9 cellular contexts compared by ENCODE assay signal in the genomic region with DNA sequence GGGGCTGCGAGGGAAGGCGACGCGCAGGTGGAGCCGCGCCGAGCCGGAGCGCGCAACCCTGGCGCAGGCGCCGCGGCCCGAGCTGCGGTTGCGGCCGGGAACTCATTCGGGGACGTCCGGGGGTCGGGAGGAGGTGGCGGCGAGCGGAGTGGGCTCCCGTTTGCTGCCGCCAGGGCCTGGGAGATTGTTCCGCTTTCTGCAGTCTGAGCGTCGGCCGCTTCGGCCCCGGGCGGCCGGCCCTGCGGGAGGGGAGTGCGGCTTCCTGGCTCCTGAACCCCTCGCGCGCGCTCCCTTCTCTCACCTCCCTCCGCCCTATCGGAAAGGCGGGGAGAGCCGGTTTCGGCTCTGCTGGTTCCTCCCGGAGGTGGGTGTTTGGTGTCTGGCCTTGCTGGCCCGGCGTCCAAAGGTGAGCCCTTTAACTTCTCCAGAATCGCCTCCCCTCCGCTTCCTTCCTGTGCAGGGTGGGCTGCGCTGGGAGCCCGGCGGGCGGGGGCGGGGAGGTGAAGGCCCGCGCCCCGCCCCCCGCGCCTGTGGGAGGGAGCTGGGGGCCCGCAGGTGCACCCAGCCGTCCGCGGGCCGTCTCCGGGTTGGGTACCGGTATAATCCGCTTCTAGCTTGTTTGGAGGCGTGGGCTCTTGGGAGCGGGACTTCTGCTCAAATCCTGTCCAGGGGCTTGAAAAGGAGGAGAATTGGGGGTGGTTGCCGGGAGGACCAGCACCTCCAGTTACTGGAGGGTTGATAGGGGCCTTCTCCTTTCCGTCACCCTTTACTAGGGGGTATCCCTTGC. TPM values are rescaled to one million over a fixed set of nuclear protein-coding genes. Genes with fewer than 3 reads are reported as not detected.
A peak's percentile ranks its signal among the peaks of the same experiment; 100 is the strongest.
DNase-seq lines count a peak whose midpoint lies in the region; ATAC-seq, FAIRE-seq and TF ChIP-seq lines count a peak whose summit lies in the region.
"Had no signal": no experiment of that assay in that cellular context is flagged by ENCODE, and none has a peak within 500 bp of the region (broad histone marks: within the 10 kb centered on the region; RNA-seq: fewer than 3 reads in every experiment).

No MANE protein-coding gene starts in this region.

- H3K14ac ChIP-seq in trophoblast cell (ENCODE audit: low read length), result peak overlapping the region; percentile 90

- no peaks in the 10 kb centered on the region for H3K36me3 ChIP-seq in trophoblast cell (ENCODE audit: control insufficient read depth in 1 of 2, insufficient read depth in 2 of 2, low read length in 2 of 2)

- peak overlapping the region; percentile 81 for H2BK5ac ChIP-seq in trophoblast cell (ENCODE audit: low read depth, low read length, poor library complexity)

- H3K4me2 ChIP-seq in trophoblast cell (ENCODE audit: low read length), result peak overlapping the region; percentile 78

- H3K9me3 ChIP-seq in trophoblast cell (ENCODE audit: insufficient read depth, low read depth, low read length), result no peaks in the 10 kb centered on the region

- peak overlapping the region; percentile 27 for H2BK12ac ChIP-seq in trophoblast cell (ENCODE audit: low read length)

- H3K27ac Mint-ChIP-seq in glutamatergic neuron (ENCODE audit: unreplicated experiment), result peak overlapping the region; percentile 80

- peak overlapping the region; percentile 95 for H2AFZ ChIP-seq in trophoblast cell (ENCODE audit: insufficient read depth, low read length, poor library complexity)

- peaks cover 4 to 8% of the 10 kb centered on the region in 2 experiments for H3K4me1 ChIP-seq in trophoblast cell (ENCODE audit: control insufficient read depth in 1 of 2, insufficient read depth in 2 of 2, low read length in 2 of 2)

- H3K4me3 ChIP-seq in trophoblast cell (ENCODE audit: low read depth, low read length), result peak overlapping the region; percentile 95

- H4K8ac ChIP-seq in trophoblast cell (ENCODE audit: low read depth, low read length), result peak overlapping the region; percentile 91

- TF ChIP-seq CTCF in RWPE1 (conservative IDR thresholded peaks at IDR 0.05; ENCODE audit: low read depth) (no peak), glutamatergic neuron (IDR thresholded peaks at IDR 0.05; ENCODE audit: partially characterized antibody, unreplicated experiment) (peak; percentile 37)

- peaks cover 17% of the 10 kb centered on the region for H3K79me2 ChIP-seq in trophoblast cell (ENCODE audit: control insufficient read depth, insufficient read depth, low read length, poor library complexity)

- DNase-seq in DMS53 treated with DMSO at 0.1 percent for 48 hours (lab: John Stamatoyannopoulos, UW; ENCODE audit: unreplicated experiment) (peak; percentile 44), HK-2 (ENCODE audit: unreplicated experiment) (peak; percentile 57), RWPE1 (ENCODE audit: low spot score) (peak; percentile 65), glutamatergic neuron (peak; percentile 68), trophoblast cell (peak; percentile 32 to 66), urothelium cell line (ENCODE audit: low spot score) (peak; percentile 58)
- peak; percentile 83 for DNase-seq in activated effector memory CD4-positive, alpha-beta T cell treated with anti-CD3 and anti-CD28 coated beads, Interleukin-2, amount 50 U/mL, for 16 hours

- peak overlapping the region; percentile 83 for H3K4ac ChIP-seq in trophoblast cell (ENCODE audit: low read depth, low read length)

- CTCF ChIA-PET in RWPE1 (lab: Yijun Ruan, JAX), result interaction anchor here (0.6 kb wide), 1 partner anchor 97 kb away, joined by 3 read pairs; no protein-coding TSS in a partner anchor

- peak overlapping the region; percentile 90 for H4K91ac ChIP-seq in trophoblast cell (ENCODE audit: low read depth, low read length)

- peak overlapping the region; percentile 79 for H4K12ac ChIP-seq in trophoblast cell (ENCODE audit: low read depth, low read length)

- peak overlapping the region; percentile 68 for H2BK120ac ChIP-seq in trophoblast cell (ENCODE audit: insufficient read depth, low read length, poor library complexity)

- no peak overlapping the region for H2AK5ac ChIP-seq in trophoblast cell (ENCODE audit: low read length)

- H3K23ac ChIP-seq in trophoblast cell (ENCODE audit: low read length), result no peak overlapping the region

- no peaks in the 10 kb centered on the region for H3K27me3 ChIP-seq in trophoblast cell (ENCODE audit: insufficient read depth, low read length)

- POLR2A ChIA-PET in RWPE1 (lab: Yijun Ruan, JAX; ENCODE audit: low non-redundant PET), result no interaction called here

- H3K4me1 Mint-ChIP-seq in glutamatergic neuron (ENCODE audit: low read depth, unreplicated experiment), result peaks cover 32% of the 10 kb centered on the region

- peak overlapping the region; percentile 97 for H3K4me3 Mint-ChIP-seq in glutamatergic neuron (ENCODE audit: unreplicated experiment)

- WGBS in trophoblast cell (ENCODE audit: extremely low coverage, insufficient coverage, insufficient read length), result no CpG with 5 or more reads among the region's 73 CpGs

- H3K18ac ChIP-seq in trophoblast cell (ENCODE audit: low read length), result peak overlapping the region; percentile 98

- peak overlapping the region; percentile 90 for H3K9ac ChIP-seq in trophoblast cell (ENCODE audit: low read length)

- peaks cover 6% of the 10 kb centered on the region for H3K27me3 Mint-ChIP-seq in glutamatergic neuron (ENCODE audit: unreplicated experiment)

- peaks cover 13% of the 10 kb centered on the region for H3K79me1 ChIP-seq in trophoblast cell (ENCODE audit: low read length)

- peak; percentile 19 for ATAC-seq in GM19468 (IDR thresholded peaks at IDR 0.05; ENCODE audit: extremely low read depth, unreplicated experiment)

- peaks cover 8% of the 10 kb centered on the region for H3K9me3 Mint-ChIP-seq in glutamatergic neuron (ENCODE audit: unreplicated experiment)

- no peak for FAIRE-seq in urothelium cell line (lab: Jason Lieb, UNC)
- FAIRE-seq: islet of Langerhans had no signal

- H3K27ac ChIP-seq in RWPE1 (peak overlapping the region; percentile 76), trophoblast cell (ENCODE audit: low read depth, low read length) (peak overlapping the region; percentile 61)

- H3K36me3 Mint-ChIP-seq in glutamatergic neuron (ENCODE audit: unreplicated experiment), result no peaks in the 10 kb centered on the region

RNA-seq across cellular contexts. Expression of a gene that starts 0.7 kb away (rescaled TPM):
- total RNA-seq in glutamatergic neuron (ENCODE audit: unreplicated experiment), result 54.9 TPM
- polyA plus RNA-seq in trophoblast cell (2013), result 33.4 and 34.4 TPM in 2 replicates

Comparison
In these comparisons a context has a peak if more than half of its experiments do, and no peak if none do; other contexts are left out.
1. Peak in every context shown above with its lines: DNase-seq, ATAC-seq, H3K4me3 ChIP-seq and H3K27ac ChIP-seq.